In genomic region chr2:127506502-127506901, GRCh38 we compare ENCODE assay signal across 1 cellular context.
TF ChIP-seq lines count a peak whose summit lies in the region.

No MANE protein-coding gene starts in this region.

TF ChIP-seq in A549, 52 proteins besides CTCF, POLR2A, EP300 and RAD21 (continued from another document):
- no peak for TF ChIP-seq HMGXB4 (CRISPR knock-in tag; IDR thresholded peaks at IDR 0.05; ENCODE audit: borderline replicate concordance)
- no peak for TF ChIP-seq HDAC2 (IDR thresholded peaks at IDR 0.05)
- no peak for TF ChIP-seq MYC (IDR thresholded peaks at IDR 0.05; ENCODE audit: borderline replicate concordance, low read length)
- no peak for TF ChIP-seq RARB (CRISPR knock-in tag; IDR thresholded peaks at IDR 0.05)
- TF ChIP-seq JUN (IDR thresholded peaks at IDR 0.05), result no peak
- no peak for TF ChIP-seq JUNB (IDR thresholded peaks at IDR 0.05)
- no peak for TF ChIP-seq ESRRA (IDR thresholded peaks at IDR 0.05; ENCODE audit: borderline replicate concordance, low read length)
